ENCODE assay signal across 25 cellular contexts in genomic region chr16:12798171-12798570, GRCh38.
"Had no signal": no experiment of that assay in that cellular context is flagged by ENCODE, and none has a peak within 500 bp of the region (broad histone marks: within the 10 kb centered on the region; RNA-seq: fewer than 3 reads in every experiment).

No MANE protein-coding gene starts in this region.

- FAIRE-seq: colon, frontal cortex, islet of Langerhans had no signal

- H3K27me3 ChIP-seq: dorsolateral prefrontal cortex, heart left ventricle, hepatocyte, left lung, right atrium auricular region, sigmoid colon, testis, tibial artery had no signal

- H3K36me3 ChIP-seq: heart left ventricle, left lung, prostate gland, right atrium auricular region, sigmoid colon, tibial artery had no signal

- ATAC-seq: heart left ventricle; left cardiac atrium; left lung; mucosa of descending colon; natural killer cell treated with Interleukin-12 subunit alpha and Interleukin-12 subunit beta and Interleukin-15 and Interleukin-18, amount 100 ng/mL, for 72 hours; stimulated activated effector memory CD8-positive, alpha-beta T cell treated with anti-CD3 and anti-CD28 coated beads, Interleukin-12 subunit alpha, Interleukin-12 subunit beta, amount 100 ng/mL, for 72 hours; stimulated activated naive CD8-positive, alpha-beta T cell treated with anti-CD3 and anti-CD28 coated beads, Interleukin-15, Interleukin-2, amounts not matched to agents 100 U/mL and 50 U/mL, for 24 hours had no signal

- DNase-seq: cerebellar nuclear complex; dorsolateral prefrontal cortex; effector CD4-positive, alpha-beta T cell; heart left ventricle; left cardiac atrium; left lung; mesenchymal stem cell; mucosa of descending colon; naive B cell; sigmoid colon; stimulated activated CD4-positive, alpha-beta T cell treated with anti-CD3 and anti-CD28 coated beads, Interleukin-15, amount 100 ng/mL, for 24 hours; stimulated activated CD4-positive, alpha-beta T cell treated with anti-CD3 and anti-CD28 coated beads, Interleukin-4, amount 100 ng/mL, for 24 hours; stimulated activated naive CD8-positive, alpha-beta T cell treated with anti-CD3 and anti-CD28 coated beads, Interleukin-15, Interleukin-2, amounts not matched to agents 100 U/mL and 50 U/mL, for 24 hours; substantia nigra; testis; tibial artery had no signal

- H3K4me1 ChIP-seq: prostate gland had no signal

- H3K9me3 ChIP-seq: heart left ventricle, left lung, mucosa of descending colon, prostate gland, right atrium auricular region, sigmoid colon, testis, tibial artery had no signal

- H3K27ac ChIP-seq: heart left ventricle, hepatocyte, left lung, prostate gland, right atrium auricular region, sigmoid colon, skin epidermis, testis had no signal

- H3K4me2 ChIP-seq: hepatocyte had no signal

- H3K4me3 ChIP-seq: dorsolateral prefrontal cortex, heart left ventricle, hepatocyte, left lung, mucosa of descending colon, prostate gland, right atrium auricular region, sigmoid colon, skin epidermis, testis, tibial artery had no signal

- H2AFZ ChIP-seq: hepatocyte had no signal
